Comparison of ENCODE assay signal across 8 cellular contexts in the genomic region with DNA sequence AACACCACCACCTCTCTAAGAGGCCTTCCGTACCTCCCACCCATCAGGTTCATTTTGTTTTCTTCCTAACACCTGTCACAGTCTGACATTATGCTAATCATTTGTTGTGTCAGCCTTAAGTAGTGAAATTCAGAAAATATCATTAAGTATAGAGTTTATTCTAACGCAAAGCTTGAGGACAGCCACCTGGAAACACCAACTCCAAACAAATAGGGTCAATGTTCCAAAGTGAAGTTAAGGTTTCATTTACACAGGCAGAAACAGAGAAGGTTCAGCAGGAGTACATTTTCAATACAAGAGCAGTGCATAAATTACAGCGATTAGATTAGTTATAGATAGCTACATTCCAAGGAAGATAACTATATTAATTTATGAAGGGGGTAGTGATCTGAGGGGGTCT. TPM values are rescaled to one million over a fixed set of nuclear protein-coding genes. Genes with fewer than 3 reads are reported as not detected.
A peak's percentile ranks its signal among the peaks of the same experiment; 100 is the strongest.
DNase-seq lines count a peak whose midpoint lies in the region; ATAC-seq and TF ChIP-seq lines count a peak whose summit lies in the region.

No MANE protein-coding gene starts in this region.

- TF ChIP-seq CTCF in ascending aorta (IDR thresholded peaks at IDR 0.05) (no peak), right lobe of liver (IDR thresholded peaks at IDR 0.05) (no peak), tibial nerve (IDR thresholded peaks at IDR 0.05) (no peak)

- no peak for DNase-seq in activated T-cell treated with anti-CD3 and anti-CD28 coated beads, Interleukin-2, amount 50 U/mL, for 4 hours
- DNase-seq in activated T-cell treated with anti-CD3 and anti-CD28 coated beads for 4 hours (no peak), ascending aorta (ENCODE audit: low spot score in 2 of 2) (no peak), right lobe of liver (no peak), tibial nerve (ENCODE audit: low spot score in 2 of 2) (no peak), OCI-M2 (lab: John Stamatoyannopoulos, UW; ENCODE audit: unreplicated experiment) (no peak)
- no peak for DNase-seq in activated CD4-positive, alpha-beta T cell treated with anti-CD3 and anti-CD28 coated beads for 4 hours

- peaks cover 23% of the 10 kb centered on the region for H3K36me3 Mint-ChIP-seq in activated T-cell treated with anti-CD3 and anti-CD28 coated beads, Interleukin-2, amount 50 U/mL, for 4 hours (ENCODE audit: insufficient read depth)

- no peak for ATAC-seq in activated T-cell treated with anti-CD3 and anti-CD28 coated beads, Interleukin-2, amount 50 U/mL, for 4 hours
- ATAC-seq in right lobe of liver: peak; percentile 14 to 42 (median 30)
- ATAC-seq in GM21390 (IDR thresholded peaks at IDR 0.05; ENCODE audit: unreplicated experiment): no peak

- no peaks in the 10 kb centered on the region for H3K27me3 Mint-ChIP-seq in activated T-cell treated with anti-CD3 and anti-CD28 coated beads, Interleukin-2, amount 50 U/mL, for 4 hours (ENCODE audit: low read depth)

- H3K36me3 ChIP-seq in ascending aorta: peaks cover 0 to 4% of the 10 kb centered on the region in 2 donors
- peaks cover 0 to 3% (median 0%) of the 10 kb centered on the region in 4 donors for H3K36me3 ChIP-seq in right lobe of liver
- no peaks in the 10 kb centered on the region for H3K36me3 ChIP-seq in tibial nerve

- peak overlapping the region; percentile 75 to 98 for H3K4me3 ChIP-seq in ascending aorta
- H3K4me3 ChIP-seq in right lobe of liver: peak overlapping the region; percentile 70 to 93 (median 79)
- H3K4me3 ChIP-seq in tibial nerve: peak overlapping the region in 3 of 4 donors; percentile 56 to 94 (median 88)

- H3K27ac ChIP-seq in ascending aorta: peak overlapping the region; percentile 84 to 96
- peak overlapping the region; percentile 85 to 97 (median 97) for H3K27ac ChIP-seq in right lobe of liver
- peak overlapping the region; percentile 94 to 98 (median 96) for H3K27ac ChIP-seq in tibial nerve

- peaks cover 47% of the 10 kb centered on the region for H3K4me1 Mint-ChIP-seq in activated T-cell treated with anti-CD3 and anti-CD28 coated beads, Interleukin-2, amount 50 U/mL, for 4 hours (ENCODE audit: low read depth)

- no peaks in the 10 kb centered on the region for H3K9me3 Mint-ChIP-seq in activated T-cell treated with anti-CD3 and anti-CD28 coated beads, Interleukin-2, amount 50 U/mL, for 4 hours

- no peak for TF ChIP-seq POLR2A in right lobe of liver (IDR thresholded peaks at IDR 0.05)
- no peak for TF ChIP-seq POLR2A in tibial nerve (IDR thresholded peaks at IDR 0.05)

- peaks cover 6 to 38% of the 10 kb centered on the region in 2 donors for H3K4me1 ChIP-seq in ascending aorta
- H3K4me1 ChIP-seq in right lobe of liver: peaks cover 0 to 37% (median 9%) of the 10 kb centered on the region in 4 donors
- peaks cover 0 to 68% (median 19%) of the 10 kb centered on the region in 4 donors for H3K4me1 ChIP-seq in tibial nerve

- no peak for TF ChIP-seq EP300 in tibial nerve (IDR thresholded peaks at IDR 0.05)

- H3K4me3 Mint-ChIP-seq in activated T-cell treated with anti-CD3 and anti-CD28 coated beads, Interleukin-2, amount 50 U/mL, for 4 hours: peak overlapping the region; percentile 92

- H3K27me3 ChIP-seq in ascending aorta (no peaks in the 10 kb centered on the region), right lobe of liver (no peaks in the 10 kb centered on the region), tibial nerve (no peaks in the 10 kb centered on the region)

- 24% methylated on average over 3 of the region's 3 CpGs for WGBS in right lobe of liver (ENCODE audit: insufficient coverage, low coverage, low lambda C conversion rate, missing lambda C conversion rate)
- 69 to 75% methylated on average over 3 of the region's 3 CpGs for WGBS in tibial nerve, 2 donors

- H3K9me3 ChIP-seq in ascending aorta (no peaks in the 10 kb centered on the region), right lobe of liver (no peaks in the 10 kb centered on the region), tibial nerve (no peaks in the 10 kb centered on the region)

- intact Hi-C loops in ascending aorta (cut with DNase I): loop anchor here (2.0 to 10.0 kb wide), 5 partner anchors 155 to 1647 kb away; a partner anchor contains a TSS
- intact Hi-C loops in right lobe of liver (cut with DNase I): no loop called here

RNA-seq across cellular contexts. Expression of a gene that starts 1.3 kb away (rescaled TPM):
- total RNA-seq in activated T-cell treated with anti-CD3 and anti-CD28 coated beads, Interleukin-2, amount 50 U/mL, for 4 hours: 10 to 100 TPM; 35.9 to 44.3 (median 38.1) TPM
- total RNA-seq in ascending aorta (13.9 TPM), right lobe of liver (10 to 100 TPM; 10.6 to 13.9 (median 13.0) TPM), tibial nerve (10 to 100 TPM; 23.3 to 49.5 (median 32.3) TPM)

Comparison
In these comparisons a context has a peak if more than half of its experiments do, and no peak if none do; other contexts are left out.
1. ATAC-seq: peak in right lobe of liver (4 of 4); none in activated T-cell treated with anti-CD3 and anti-CD28 coated beads, Interleukin-2, amount 50 U/mL, for 4 hours (0 of 2) and GM21390 (single experiment).
2. Peak in every context shown above with its lines, with median percentiles within 50 percentile points of each other: H3K27ac ChIP-seq and H3K4me3 ChIP-seq.